Comparison of ENCODE assay signal across 2 cellular contexts in the genomic region with DNA sequence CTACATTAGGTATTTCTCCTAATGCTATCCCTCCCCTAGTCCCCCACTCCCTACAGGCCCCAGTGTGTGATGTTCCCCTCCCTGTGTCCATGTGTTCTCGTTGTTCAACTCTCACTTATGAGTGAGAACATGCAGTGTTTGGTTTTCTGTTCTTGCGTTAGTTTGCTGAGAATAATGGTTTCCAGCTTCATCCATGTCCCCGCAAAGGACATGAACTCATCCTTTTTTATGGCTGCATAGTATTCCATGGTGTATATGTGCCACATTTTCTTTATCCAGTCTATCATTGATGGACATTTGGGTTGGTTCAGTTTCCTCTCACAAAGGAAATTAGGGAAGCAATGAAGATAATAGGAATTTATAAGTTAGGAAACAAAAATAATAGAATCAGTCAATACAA.
A peak's percentile ranks its signal among the peaks of the same experiment; 100 is the strongest.
TF ChIP-seq lines count a peak whose summit lies in the region.

No MANE protein-coding gene starts in this region.

TF ChIP-seq in A549, 52 proteins besides CTCF, POLR2A, EP300 and RAD21:
- TF ChIP-seq KDM1A (IDR thresholded peaks at IDR 0.05; ENCODE audit: low read depth) = peak; percentile 48; the same call in 1 of the 2 replicates

TF ChIP-seq in K562, 482 proteins besides CTCF, POLR2A, EP300 and RAD21:
- TF ChIP-seq BCOR (IDR thresholded peaks at IDR 0.05) (peak; percentile 45; the same call in 1 of the 2 replicates), ZNF146 (CRISPR knock-in tag; IDR thresholded peaks at IDR 0.05; ENCODE audit: unreplicated experiment) (peak; percentile 86), KDM1A (IDR thresholded peaks at IDR 0.05) (peak in 1 of 2 experiments; percentile 40; a peak in 1 of 4 replicates)
